In genomic region chr7:27124096-27124978, GRCh38 we compare ENCODE assay signal across 2 cellular contexts.
TF ChIP-seq lines count a peak whose summit lies in the region.

No MANE protein-coding gene starts in this region.

TF ChIP-seq in GM23338, 12 proteins besides CTCF, POLR2A, EP300 and RAD21:
- TF ChIP-seq EZH2 (IDR thresholded peaks at IDR 0.05; ENCODE audit: low read depth, unreplicated experiment) = peak; percentile 90
- TF ChIP-seq EZH2phosphoT487 (IDR thresholded peaks at IDR 0.05; ENCODE audit: unreplicated experiment) = peak; percentile 94
- TF ChIP-seq ZNF331 (CRISPR knock-in tag; IDR thresholded peaks at IDR 0.05; ENCODE audit: low read depth) = no peak

TF ChIP-seq in K562, 482 proteins besides CTCF, POLR2A, EP300 and RAD21:
- TF ChIP-seq TEAD2 (tag; IDR thresholded peaks at IDR 0.05) (no peak), MYC (IDR thresholded peaks at IDR 0.05; ENCODE audit: low read depth, low read length) (no peak), MYC (CRISPR knock-in tag; IDR thresholded peaks at IDR 0.05; ENCODE audit: borderline replicate concordance, low read depth) (no peak), MTA2 (IDR thresholded peaks at IDR 0.05; ENCODE audit: low read depth) (no peak), MECOM (CRISPR knock-in tag; IDR thresholded peaks at IDR 0.05) (no peak), GATA2 (CRISPR knock-in tag; IDR thresholded peaks at IDR 0.05) (no peak), FOXO4 (CRISPR knock-in tag; IDR thresholded peaks at IDR 0.05) (no peak), WHSC1 (IDR thresholded peaks at IDR 0.05; ENCODE audit: low read length) (no peak), RREB1 (CRISPR knock-in tag; IDR thresholded peaks at IDR 0.05) (no peak), TOE1 (IDR thresholded peaks at IDR 0.05; ENCODE audit: borderline replicate concordance) (0 out of 2 replicates have a peak, but pooled peaks have one; percentile 20), TOE1 (CRISPR knock-in tag; IDR thresholded peaks at IDR 0.05; ENCODE audit: borderline replicate concordance, low read depth) (no peak), NKRF (IDR thresholded peaks at IDR 0.05; ENCODE audit: borderline replicate concordance) (no peak), FOS (IDR thresholded peaks at IDR 0.05; ENCODE audit: extremely low read depth, insufficient read length) (no peak), TGIF2 (CRISPR knock-in tag; IDR thresholded peaks at IDR 0.05) (no peak), SMARCA5 (IDR thresholded peaks at IDR 0.05) (no peak), BRF1 (IDR thresholded peaks at IDR 0.05; ENCODE audit: borderline replicate concordance, extremely low read depth, insufficient read length) (no peak), ZC3H4 (CRISPR knock-in tag; IDR thresholded peaks at IDR 0.05; ENCODE audit: borderline replicate concordance) (no peak), SIX5 (IDR thresholded peaks at IDR 0.05; ENCODE audit: borderline replicate concordance in 1 of 2, insufficient read depth in 1 of 2, low read depth in 1 of 2, low read length in 2 of 2) (no peak), REST (CRISPR knock-in tag; IDR thresholded peaks at IDR 0.05; ENCODE audit: low read depth) (no peak), RAD51 (IDR thresholded peaks at IDR 0.05; ENCODE audit: borderline replicate concordance, low read depth) (peak; percentile 68; the same call in 1 of the 2 replicates), RNF2 (IDR thresholded peaks at IDR 0.05) (no peak), ZNF695 (CRISPR knock-in tag; IDR thresholded peaks at IDR 0.05) (no peak), CBFA2T2 (conservative IDR thresholded peaks at IDR 0.05) (peak; percentile 36), ZSCAN32 (CRISPR knock-in tag; IDR thresholded peaks at IDR 0.05) (no peak), ZNF217 (CRISPR knock-in tag; IDR thresholded peaks at IDR 0.05) (no peak), CBX2 (IDR thresholded peaks at IDR 0.05; ENCODE audit: insufficient read depth, low read length, poor library complexity, severe bottlenecking) (no peak), HCFC1 (IDR thresholded peaks at IDR 0.05; ENCODE audit: low read depth, low read length) (no peak), ZNF12 (CRISPR knock-in tag; IDR thresholded peaks at IDR 0.05) (no peak), HNRNPUL1 (IDR thresholded peaks at IDR 0.05; ENCODE audit: low read length) (no peak), TFE3 (CRISPR knock-in tag; IDR thresholded peaks at IDR 0.05) (peak; percentile 94), ERF (CRISPR knock-in tag; IDR thresholded peaks at IDR 0.05) (no peak)
TF ChIP-seq in K562: peak in this region for 4.
